In genomic region chr18:23844991-23845680, GRCh38 we compare ENCODE assay signal across 19 cellular contexts.
DNase-seq lines count a peak whose midpoint lies in the region; ATAC-seq and TF ChIP-seq lines count a peak whose summit lies in the region.
"Had no signal": no experiment of that assay in that cellular context is flagged by ENCODE, and none has a peak within 500 bp of the region (broad histone marks: within the 10 kb centered on the region; RNA-seq: fewer than 3 reads in every experiment).

No MANE protein-coding gene starts in this region.

- TF ChIP-seq POLR2A in body of pancreas (IDR thresholded peaks at IDR 0.05) (no peak), lower leg skin (IDR thresholded peaks at IDR 0.05) (no peak)

- TF ChIP-seq CTCF in body of pancreas (IDR thresholded peaks at IDR 0.05) (no peak), lower leg skin (IDR thresholded peaks at IDR 0.05) (no peak), ascending aorta (IDR thresholded peaks at IDR 0.05) (no peak)

- in situ Hi-C loops in KBM-7 (cut with MboI; ENCODE audit: low pct_unique_long_range_greater_than_20kb, low sequenced_read_pairs) = no loop called here

- H3K4me1 ChIP-seq in body of pancreas (no peaks in the 10 kb centered on the region), ascending aorta (no peaks in the 10 kb centered on the region)
- H3K4me1 ChIP-seq: spleen, tibial nerve had no signal

- H3K4me3 ChIP-seq in body of pancreas (no peak overlapping the region), lower leg skin (ENCODE audit: low read depth, poor library complexity, severe bottlenecking) (no peak overlapping the region), ascending aorta (no peak overlapping the region)
- H3K4me3 ChIP-seq: dorsolateral prefrontal cortex, spleen, tibial nerve had no signal

- H3K9me3 ChIP-seq in body of pancreas = no peaks in the 10 kb centered on the region
- H3K9me3 ChIP-seq in ascending aorta = no peaks in the 10 kb centered on the region
- H3K9me3 ChIP-seq: spleen, tibial nerve had no signal

- 57 to 60% methylated on average over 8 to 9 of the region's 9 CpGs for WGBS in body of pancreas, 2 donors
- WGBS in lower leg skin, 2 donors = 83 to 88% methylated on average over 9 of the region's 9 CpGs

- H3K27ac ChIP-seq in body of pancreas (no peak overlapping the region), ascending aorta (no peak overlapping the region)
- H3K27ac ChIP-seq: 22Rv1, dorsolateral prefrontal cortex, spleen, VCaP had no signal

- DNase-seq in NK-92 (lab: John Stamatoyannopoulos, UW; ENCODE audit: unreplicated experiment) (peak; percentile 4), body of pancreas (no peak), left kidney (ENCODE audit: low read depth, low spot score) (peak; percentile 54), ureter (ENCODE audit: low spot score) (peak; percentile 29), lower leg skin (ENCODE audit: low spot score in 2 of 2) (no peak), ascending aorta (ENCODE audit: low spot score in 2 of 2) (no peak), KBM-7 (no peak)
- DNase-seq in NK-92 treated with Interleukin-12 subunit alpha and Interleukin-12 subunit beta, amount 100 ng/mL, for 24 hours (lab: John Stamatoyannopoulos, UW) = no peak
- DNase-seq: activated naive CD8-positive, alpha-beta T cell treated with anti-CD3 and anti-CD28 coated beads, Interleukin-2, amount 50 U/mL, for 24 hours; dorsolateral prefrontal cortex; foreskin fibroblast; kidney; NCI-H1048; NCI-H524; SHP77; spleen had no signal

- no peaks in the 10 kb centered on the region for H3K36me3 ChIP-seq in body of pancreas (replicated peaks in 1 of 2; ENCODE audit: insufficient read depth in 1 of 2, low read depth in 2 of 2)
- no peaks in the 10 kb centered on the region for H3K36me3 ChIP-seq in ascending aorta
- H3K36me3 ChIP-seq: spleen had no signal

- intact Hi-C loops in body of pancreas (cut with DNase I) = no loop called here
- intact Hi-C loops in lower leg skin (cut with DNase I; ENCODE audit: low total_unique reads) = no loop called here
- intact Hi-C loops in ascending aorta (cut with DNase I) = no loop called here

- ATAC-seq in body of pancreas = peak; percentile 52
- ATAC-seq: activated naive CD8-positive, alpha-beta T cell treated with anti-CD3 and anti-CD28 coated beads, Interleukin-2, amount 50 U/mL, for 24 hours had no signal

- H3K27me3 ChIP-seq in body of pancreas (no peaks in the 10 kb centered on the region), ascending aorta (no peaks in the 10 kb centered on the region)
- H3K27me3 ChIP-seq: dorsolateral prefrontal cortex, spleen, tibial nerve had no signal

Comparison
In these comparisons a context has a peak if more than half of its experiments do, and no peak if none do; other contexts are left out.
1. DNase-seq: peak in NK-92 (single experiment), left kidney (single experiment) and ureter (single experiment); none in NK-92 treated with Interleukin-12 subunit alpha and Interleukin-12 subunit beta, amount 100 ng/mL, for 24 hours (single experiment), body of pancreas (0 of 4), lower leg skin (0 of 2), ascending aorta (0 of 2) and KBM-7 (single experiment).